In genomic region chr16:10579965-10580918, GRCh38 we compare ENCODE assay signal across 9 cellular contexts. TPM values are rescaled to one million over a fixed set of nuclear protein-coding genes. Genes with fewer than 3 reads are reported as not detected.
DNase-seq lines count a peak whose midpoint lies in the region; ATAC-seq, FAIRE-seq and TF ChIP-seq lines count a peak whose summit lies in the region.
"Had no signal": no experiment of that assay in that cellular context is flagged by ENCODE, and none has a peak within 500 bp of the region (broad histone marks: within the 10 kb centered on the region; RNA-seq: fewer than 3 reads in every experiment).

Gene EMP2 (minus strand): TSS chr16:10580598. CDS start chr16:10547617, 32,981 bp downstream.

- H3K36me3 ChIP-seq in effector memory CD4-positive, alpha-beta T cell (ENCODE audit: control insufficient read depth, insufficient read depth, low read length): no peaks in the 10 kb centered on the region

- H3K36me3 Mint-ChIP-seq in CD14-positive monocyte (peaks cover 0 to 5% of the 10 kb centered on the region in 2 donors), nephron (ENCODE audit: low read depth) (no peaks in the 10 kb centered on the region)

- H3K27me3 Mint-ChIP-seq in CD14-positive monocyte (ENCODE audit: low read depth in 3 of 3): peaks cover 56 to 76% (median 59%) of the 10 kb centered on the region in 3 donors
- H3K27me3 Mint-ChIP-seq in nephron (ENCODE audit: low read depth): peaks cover 12% of the 10 kb centered on the region

- peaks cover 15% of the 10 kb centered on the region for H3K27me3 ChIP-seq in effector memory CD4-positive, alpha-beta T cell (replicated peaks; ENCODE audit: control insufficient read depth, insufficient read depth, low read length, poor library complexity, severe bottlenecking)

- H3K4me3 Mint-ChIP-seq in CD14-positive monocyte: peak within 1 kb of the TSS in 1 of 2 donors; percentile 81
- peak within 1 kb of the TSS; percentile 89 to 95 (median 93) for H3K4me3 Mint-ChIP-seq in nephron

- H3K4me1 ChIP-seq in effector memory CD4-positive, alpha-beta T cell (ENCODE audit: control insufficient read depth, insufficient read depth, low read length, poor library complexity, severe bottlenecking): no peaks in the 10 kb centered on the region

- H3K9me3 Mint-ChIP-seq in CD14-positive monocyte: peaks cover 0 to 15% (median 4%) of the 10 kb centered on the region in 7 donors
- H3K9me3 Mint-ChIP-seq in nephron: no peaks in the 10 kb centered on the region

- peak within 1 kb of the TSS; percentile 77 for H3K4me3 ChIP-seq in fibroblast of villous mesenchyme (ENCODE audit: low read depth, low read length)
- no peak within 1 kb of the TSS for H3K4me3 ChIP-seq in effector memory CD4-positive, alpha-beta T cell (ENCODE audit: insufficient read depth, low read depth, low read length, poor library complexity, severe bottlenecking)

- no peaks in the 10 kb centered on the region for H3K9me3 ChIP-seq in effector memory CD4-positive, alpha-beta T cell (ENCODE audit: control insufficient read depth, low read length)

- TF ChIP-seq CTCF in CD14-positive monocyte (IDR thresholded peaks at IDR 0.05) (peak; percentile 1), fibroblast of villous mesenchyme (IDR thresholded peaks at IDR 0.05; ENCODE audit: insufficient read depth, low read depth, low read length) (peak; percentile 58), nephron (IDR thresholded peaks at IDR 0.05; ENCODE audit: unreplicated experiment in 3 of 3) (peak; percentile 21 to 35 (median 28))

- peaks cover 8% of the 10 kb centered on the region for H3K4me1 Mint-ChIP-seq in CD14-positive monocyte
- peaks cover 68% of the 10 kb centered on the region for H3K4me1 Mint-ChIP-seq in nephron

- no peak within 1 kb of the TSS for H3K27ac Mint-ChIP-seq in CD14-positive monocyte
- peak within 1 kb of the TSS in 2 of 3 experiments; percentile 78 to 83 for H3K27ac Mint-ChIP-seq in nephron

- no peak for FAIRE-seq in HTR-8/SVneo (lab: Jason Lieb, UNC)

- DNase-seq in CD14-positive monocyte (ENCODE audit: low spot score) (no peak), HTR-8/SVneo (ENCODE audit: insufficient read length, low spot score) (peak; percentile 88), T1000 (lab: John Stamatoyannopoulos, UW) (peak; percentile 26), fibroblast of villous mesenchyme (ENCODE audit: low read depth) (peak; percentile 63), SKM-1 (lab: John Stamatoyannopoulos, UW; ENCODE audit: unreplicated experiment) (no peak)
- DNase-seq in effector memory CD4-positive, alpha-beta T cell: no peak

- intact Hi-C loops in CD14-positive monocyte (cut with micrococcal nuclease): no loop called here

- no peak for ATAC-seq in GM18867 (IDR thresholded peaks at IDR 0.05; ENCODE audit: unreplicated experiment)

- H3K27ac ChIP-seq in effector memory CD4-positive, alpha-beta T cell (ENCODE audit: insufficient read depth, low read length, poor library complexity, severe bottlenecking): no peak within 1 kb of the TSS
- H3K27ac ChIP-seq: HL-60 had no signal

RNA-seq across cellular contexts. Expression of gene EMP2, which starts in this region (rescaled TPM):
- polyA plus RNA-seq in CD14-positive monocyte: not detected
- total RNA-seq in fibroblast of villous mesenchyme: 10.6 and 13.0 TPM in 2 replicates

Comparison
In these comparisons a context has a peak if more than half of its experiments do, and no peak if none do; other contexts are left out.
1. DNase-seq: peak in HTR-8/SVneo (single experiment), T1000 (single experiment) and fibroblast of villous mesenchyme (single experiment); none in CD14-positive monocyte (single experiment), SKM-1 (single experiment) and effector memory CD4-positive, alpha-beta T cell (0 of 3).
2. H3K27ac Mint-ChIP-seq: peak in nephron (2 of 3); none in CD14-positive monocyte (0 of 7).
3. CTCF ChIP-seq: peak in every context shown above with its lines; median percentile 58 in fibroblast of villous mesenchyme; 28 in nephron; 1 in CD14-positive monocyte.